In genomic region chrY:19567908-19568307, GRCh38 we compare ENCODE assay signal across 9 cellular contexts.
DNase-seq lines count a peak whose midpoint lies in the region; ATAC-seq and TF ChIP-seq lines count a peak whose summit lies in the region.
"Had no signal": no experiment of that assay in that cellular context is flagged by ENCODE, and none has a peak within 500 bp of the region (broad histone marks: within the 10 kb centered on the region; RNA-seq: fewer than 3 reads in every experiment).

No MANE protein-coding gene starts in this region.

- no peak overlapping the region for H2AFZ ChIP-seq in mammary epithelial cell (ENCODE audit: low read depth, low read length)

- H3K79me2 ChIP-seq in mammary epithelial cell (ENCODE audit: insufficient read depth, low read length): no peaks in the 10 kb centered on the region

- no peak overlapping the region for H3K9ac ChIP-seq in mammary epithelial cell (ENCODE audit: insufficient read depth, low read length)

- ATAC-seq in heart left ventricle (peak in 1 of 4 donors; percentile 2), Right ventricle myocardium inferior (no peak), RWPE2 (ENCODE audit: low read depth) (no peak), HG02885 (IDR thresholded peaks at IDR 0.05; ENCODE audit: poor library complexity, unreplicated experiment) (no peak)

- TF ChIP-seq CTCF in heart left ventricle (IDR thresholded peaks at IDR 0.05): no peak
- no peak for TF ChIP-seq CTCF in RWPE2 (IDR thresholded peaks at IDR 0.05; ENCODE audit: poor library complexity, severe bottlenecking)
- no peak for TF ChIP-seq CTCF in left ventricle myocardium inferior (IDR thresholded peaks at IDR 0.05; ENCODE audit: borderline replicate concordance)
- no peak for TF ChIP-seq CTCF in tibial artery (IDR thresholded peaks at IDR 0.05)
- no peak for TF ChIP-seq CTCF in mammary epithelial cell (conservative IDR thresholded peaks at IDR 0.05 in 1 of 2, IDR thresholded peaks at IDR 0.05 in 1 of 2; ENCODE audit: extremely low read depth in 1 of 2, insufficient read depth in 1 of 2, low read depth in 1 of 2, low read length in 2 of 2)

- H3K9me3 ChIP-seq in heart left ventricle (no peaks in the 10 kb centered on the region), RWPE2 (ENCODE audit: severe bottlenecking) (no peaks in the 10 kb centered on the region), left ventricle myocardium inferior (replicated peaks) (no peaks in the 10 kb centered on the region), tibial artery (no peaks in the 10 kb centered on the region), mammary epithelial cell (replicated peaks; ENCODE audit: insufficient read depth, low read length) (no peaks in the 10 kb centered on the region)
- H3K9me3 ChIP-seq: body of pancreas had no signal

- intact Hi-C loops in heart left ventricle (cut with DNase I) (loop anchor here in 2 of 10 donors (10.0 kb wide), 1 partner anchor 177 kb away; the partner anchor contains the start of gene KDM5D (in 2 of the 2)), Right ventricle myocardium inferior (cut with DNase I) (loop anchor here (5.0 to 10.0 kb wide), 2 partner anchors 174 to 1007 kb away; partner anchors contain the start of genes EIF1AY and KDM5D), left ventricle myocardium inferior (cut with micrococcal nuclease) (no loop called here), tibial artery (cut with DNase I; ENCODE audit: low total_unique reads) (no loop called here), mammary epithelial cell (cut with micrococcal nuclease) (no loop called here)

- WGBS in heart left ventricle, 4 donors: 2% methylated on average over 15 of the region's 15 CpGs; no CpG with 5 or more reads in 2 of the 4 donors
- no CpG with 5 or more reads among the region's 15 CpGs for WGBS in mammary epithelial cell (ENCODE audit: low coverage, missing lambda C conversion rate)

- H3K4me3 ChIP-seq in heart left ventricle: peak overlapping the region in 7 of 12 donors; percentile 52 to 96 (median 77)
- H3K4me3 ChIP-seq in RWPE2 (ENCODE audit: severe bottlenecking): peak overlapping the region; percentile 52
- H3K4me3 ChIP-seq in left ventricle myocardium inferior: peak overlapping the region; percentile 79
- peak overlapping the region; percentile 65 to 68 for H3K4me3 ChIP-seq in tibial artery
- H3K4me3 ChIP-seq in mammary epithelial cell (replicated peaks in 1 of 3; ENCODE audit: insufficient read depth in 1 of 3, low read depth in 2 of 3, low read length in 3 of 3): no peak overlapping the region

- DNase-seq in heart left ventricle (no peak), Right ventricle myocardium inferior (ENCODE audit: missing footprints) (no peak), RWPE2 (ENCODE audit: low spot score) (no peak), left ventricle myocardium inferior (no peak), tibial artery (peak in 1 of 2 donors; percentile 21), iPS-NIHi7 (ENCODE audit: extremely low spot score) (no peak), mammary epithelial cell (no peak)

- dilution Hi-C loops in mammary epithelial cell (cut with HindIII; ENCODE audit: low sequenced_read_pairs): no loop called here

- peaks cover 0 to 8% (median 0%) of the 10 kb centered on the region in 12 donors for H3K4me1 ChIP-seq in heart left ventricle
- H3K4me1 ChIP-seq in RWPE2 (ENCODE audit: insufficient read depth, poor library complexity, severe bottlenecking): peaks cover 5% of the 10 kb centered on the region
- H3K4me1 ChIP-seq in left ventricle myocardium inferior: peaks cover 14% of the 10 kb centered on the region
- no peaks in the 10 kb centered on the region for H3K4me1 ChIP-seq in tibial artery
- H3K4me1 ChIP-seq in mammary epithelial cell (ENCODE audit: insufficient read depth, low read length): no peaks in the 10 kb centered on the region
- H3K4me1 ChIP-seq: body of pancreas had no signal

- BruUV-seq in mammary epithelial cell (replicated peaks; lab: Mats Ljungman, UMichigan): no TSS peak

- no peaks in the 10 kb centered on the region for H4K20me1 ChIP-seq in mammary epithelial cell (ENCODE audit: insufficient read depth, low read length)

- H3K4me2 ChIP-seq in mammary epithelial cell (ENCODE audit: insufficient read depth, low read depth, low read length): no peak overlapping the region

- in situ Hi-C loops in mammary epithelial cell (cut with MboI; ENCODE audit: low sequenced_read_pairs in 2 of 2): no loop called here

- H3K27me3 ChIP-seq in heart left ventricle (no peaks in the 10 kb centered on the region), RWPE2 (ENCODE audit: insufficient read depth, poor library complexity, severe bottlenecking) (no peaks in the 10 kb centered on the region), left ventricle myocardium inferior (ENCODE audit: low read depth) (no peaks in the 10 kb centered on the region), tibial artery (no peaks in the 10 kb centered on the region), mammary epithelial cell (ENCODE audit: insufficient read depth, low read length) (no peaks in the 10 kb centered on the region)
- H3K27me3 ChIP-seq: body of pancreas had no signal

- H3K36me3 ChIP-seq in heart left ventricle (no peaks in the 10 kb centered on the region), RWPE2 (ENCODE audit: low read depth) (peaks cover 13% of the 10 kb centered on the region; the same call in 1 of the 2 replicates), left ventricle myocardium inferior (no peaks in the 10 kb centered on the region), tibial artery (no peaks in the 10 kb centered on the region), mammary epithelial cell (ENCODE audit: insufficient read depth, low read length) (no peaks in the 10 kb centered on the region)

- peak overlapping the region in 7 of 12 donors; percentile 23 to 87 (median 81) for H3K27ac ChIP-seq in heart left ventricle
- peak overlapping the region; percentile 87 for H3K27ac ChIP-seq in RWPE2 (ENCODE audit: poor library complexity, severe bottlenecking)
- peak overlapping the region; percentile 89 for H3K27ac ChIP-seq in left ventricle myocardium inferior (replicated peaks)
- H3K27ac ChIP-seq in tibial artery: peak overlapping the region; percentile 70 to 83
- H3K27ac ChIP-seq in mammary epithelial cell (ENCODE audit: insufficient read depth, low read depth, low read length): no peak overlapping the region

- CTCF ChIA-PET in mammary epithelial cell (lab: Charles Lee; ENCODE audit: low non-redundant PET): no interaction called here

- no peak for TF ChIP-seq POLR2A in heart left ventricle (IDR thresholded peaks at IDR 0.05)

Comparison
In these comparisons a context has a peak if more than half of its experiments do, and no peak if none do; other contexts are left out.
1. H3K4me3 ChIP-seq: peak in heart left ventricle (7 of 12), RWPE2 (single experiment), left ventricle myocardium inferior (single experiment) and tibial artery (2 of 2); none in mammary epithelial cell (0 of 3).